15 cellular contexts compared by ENCODE assay signal in the genomic region with DNA sequence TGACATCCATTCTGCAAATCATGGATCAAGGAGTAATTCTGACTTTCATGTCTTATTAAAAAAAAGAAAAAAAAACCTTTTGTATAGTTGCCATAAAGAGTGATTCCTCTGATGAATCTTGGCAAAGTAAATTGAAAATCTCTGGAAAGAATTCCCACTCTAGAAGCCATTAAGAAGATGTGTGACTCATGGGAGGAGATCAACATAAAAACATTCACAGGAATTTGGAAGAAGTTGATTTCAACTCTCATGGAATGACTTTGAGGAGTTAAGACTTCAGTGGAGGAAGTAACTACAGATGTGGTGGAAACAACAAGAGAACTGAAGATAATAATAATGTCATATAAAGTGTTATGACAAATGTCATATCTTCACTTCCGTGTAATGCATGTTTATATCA.
"Had no signal": no experiment of that assay in that cellular context is flagged by ENCODE, and none has a peak within 500 bp of the region (broad histone marks: within the 10 kb centered on the region; RNA-seq: fewer than 3 reads in every experiment).

No MANE protein-coding gene starts in this region.

- H3K27me3 ChIP-seq: tibial nerve, uterus had no signal

- H3K4me3 ChIP-seq: tibial nerve, uterus had no signal

- H3K36me3 ChIP-seq: tibial nerve, uterus had no signal

- ATAC-seq: activated naive CD4-positive, alpha-beta T cell treated with anti-CD3 and anti-CD28 coated beads, Interleukin-2, amount 50 U/mL, for 72 hours; activated T-cell treated with anti-CD3 and anti-CD28 coated beads, Interleukin-2, amount 50 U/mL, for 4 hours; left lobe of liver; natural killer cell treated with Interleukin-12 subunit alpha and Interleukin-12 subunit beta and Interleukin-15 and Interleukin-18, amount 100 ng/mL, for 72 hours; stimulated activated naive B cell treated with anti-CD40 and anti-IgM and Interleukin-4, amounts not matched to agents 10 μg/mL and 1 μg/mL and 100 μg/mL, for 72 hours had no signal

- H3K9me3 ChIP-seq: tibial nerve, uterus had no signal

- H3K27me3 Mint-ChIP-seq: activated CD4-positive, alpha-beta memory T cell treated with anti-CD3 and anti-CD28 coated beads for 36 hours; natural killer cell treated with Interleukin-12 subunit alpha and Interleukin-12 subunit beta and Interleukin-15 and Interleukin-18, amount 100 ng/mL, for 72 hours; stimulated activated naive B cell treated with anti-CD40 and anti-IgM and Interleukin-4, amounts not matched to agents 10 μg/mL and 1 μg/mL and 100 μg/mL, for 72 hours had no signal

- H3K27ac ChIP-seq: tibial nerve, uterus had no signal

- H3K36me3 Mint-ChIP-seq: activated CD4-positive, alpha-beta memory T cell treated with anti-CD3 and anti-CD28 coated beads for 36 hours; activated naive CD4-positive, alpha-beta T cell treated with anti-CD3 and anti-CD28 coated beads, Interleukin-2, amount 50 U/mL, for 72 hours; stimulated activated naive B cell treated with anti-CD40 and anti-IgM and Interleukin-4, amounts not matched to agents 10 μg/mL and 1 μg/mL and 100 μg/mL, for 72 hours had no signal

- H3K27ac Mint-ChIP-seq: activated CD4-positive, alpha-beta memory T cell treated with anti-CD3 and anti-CD28 coated beads for 36 hours; activated naive CD4-positive, alpha-beta T cell treated with anti-CD3 and anti-CD28 coated beads, Interleukin-2, amount 50 U/mL, for 72 hours; natural killer cell treated with Interleukin-12 subunit alpha and Interleukin-12 subunit beta and Interleukin-15 and Interleukin-18, amount 100 ng/mL, for 72 hours; stimulated activated naive B cell treated with anti-CD40 and anti-IgM and Interleukin-4, amounts not matched to agents 10 μg/mL and 1 μg/mL and 100 μg/mL, for 72 hours had no signal

- DNase-seq: activated CD4-positive, alpha-beta memory T cell treated with anti-CD3 and anti-CD28 coated beads for 36 hours; activated gamma-delta T cell; activated T-cell treated with anti-CD3 and anti-CD28 coated beads, Interleukin-2, amount 50 U/mL, for 4 hours; amygdala; dermis blood vessel endothelial cell; hippocampal formation; stimulated activated CD4-positive, alpha-beta T cell treated with anti-CD3 and anti-CD28 coated beads, Interleukin-15, amount 100 ng/mL, for 24 hours; stimulated activated CD4-positive, alpha-beta T cell treated with anti-CD3 and anti-CD28 coated beads, Interleukin-4, amount 100 ng/mL, for 1 hour; stimulated activated naive B cell treated with anti-CD40 and anti-IgM and Interleukin-4, amounts not matched to agents 10 μg/mL and 1 μg/mL and 100 μg/mL, for 72 hours; substantia nigra; uterus had no signal

- H3K4me1 Mint-ChIP-seq: stimulated activated naive B cell treated with anti-CD40 and anti-IgM and Interleukin-4, amounts not matched to agents 10 μg/mL and 1 μg/mL and 100 μg/mL, for 72 hours had no signal

- H3K4me3 Mint-ChIP-seq: activated CD4-positive, alpha-beta memory T cell treated with anti-CD3 and anti-CD28 coated beads for 36 hours; activated T-cell treated with anti-CD3 and anti-CD28 coated beads, Interleukin-2, amount 50 U/mL, for 4 hours; natural killer cell treated with Interleukin-12 subunit alpha and Interleukin-12 subunit beta and Interleukin-15 and Interleukin-18, amount 100 ng/mL, for 72 hours; stimulated activated naive B cell treated with anti-CD40 and anti-IgM and Interleukin-4, amounts not matched to agents 10 μg/mL and 1 μg/mL and 100 μg/mL, for 72 hours had no signal

- H3K4me1 ChIP-seq: tibial nerve, uterus had no signal
